In the genomic region with DNA sequence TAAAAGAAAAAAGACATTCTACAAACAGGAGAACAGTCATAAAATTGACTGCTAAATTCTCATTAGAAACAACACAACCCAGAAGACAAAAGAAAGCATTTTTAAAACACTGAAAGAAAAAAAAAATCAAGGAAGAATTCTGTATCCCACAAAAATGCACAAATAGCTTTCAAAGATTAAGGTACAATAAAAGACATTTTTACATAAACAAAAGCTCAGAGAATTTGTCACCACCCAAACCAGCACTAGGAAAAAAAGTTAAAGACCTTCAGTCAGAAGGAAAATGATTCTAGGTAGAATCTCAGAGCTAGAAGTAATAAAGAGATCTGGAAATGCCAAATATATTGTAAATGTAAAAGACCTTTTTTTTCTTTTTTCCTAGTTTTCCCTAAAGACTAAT, we compare ENCODE assay signal across 32 cellular contexts.
"Had no signal": no experiment of that assay in that cellular context is flagged by ENCODE, and none has a peak within 500 bp of the region (broad histone marks: within the 10 kb centered on the region; RNA-seq: fewer than 3 reads in every experiment).

No MANE protein-coding gene starts in this region.

- H3K27ac ChIP-seq: adrenal gland, ascending aorta, body of pancreas, brain microvascular endothelial cell, breast epithelium, cardiac muscle cell had no signal

- FAIRE-seq: astrocyte, bronchial epithelial cell had no signal

- DNase-seq: activated effector memory CD4-positive, alpha-beta T cell treated with anti-CD3 and anti-CD28 coated beads, Interleukin-2, amount 50 U/mL, for 16 hours; activated effector memory CD4-positive, alpha-beta T cell treated with Interleukin-2 at 50 U/mL for 16 hours; activated gamma-delta T cell; activated gamma-delta T cell treated with Interleukin-2 at 50 U/mL for 16 hours; activated naive CD4-positive, alpha-beta T cell; activated naive CD4-positive, alpha-beta T cell treated with anti-CD3 and anti-CD28 coated beads for 36 hours; activated naive CD4-positive, alpha-beta T cell treated with anti-CD3 and anti-CD28 coated beads, Interleukin-2, amount 10 ng/mL, durations not matched to agents 7 days and 5 days; activated naive CD4-positive, alpha-beta T cell treated with anti-CD3 and anti-CD28 coated beads, Interleukin-2, amount 50 U/mL, for 16 hours; activated naive CD4-positive, alpha-beta T cell treated with Interleukin-2 at 50 U/mL for 16 hours; activated naive CD8-positive, alpha-beta T cell treated with anti-CD3 and anti-CD28 coated beads for 36 hours; activated naive CD8-positive, alpha-beta T cell treated with anti-CD3 and anti-CD28 coated beads, Interleukin-2, amount 10 ng/mL, durations not matched to agents 7 days and 5 days; activated naive CD8-positive, alpha-beta T cell treated with anti-CD3 and anti-CD28 coated beads, Interleukin-2, amount 50 U/mL, for 24 hours; activated T-cell treated with anti-CD3 and anti-CD28 coated beads for 4 hours; activated T-cell treated with anti-CD3 and anti-CD28 coated beads, Interleukin-2, amount 50 U/mL, for 1 hour; activated T-cell treated with anti-CD3 and anti-CD28 coated beads, Interleukin-2, amount 50 U/mL, for 24 hours; activated T-cell treated with anti-CD3 and anti-CD28 coated beads, Interleukin-2, amount 50 U/mL, for 4 hours; activated T-cell treated with anti-CD3 and anti-CD28 coated beads, Interleukin-2, amount 50 U/mL, for 48 hours; activated T-cell treated with anti-CD3 and anti-CD28 coated beads, Interleukin-2, amount 50 U/mL, for 72 hours; adrenal gland; amygdala; anterior cingulate cortex; aorta; body of pancreas; brain microvascular endothelial cell; caudate nucleus; central memory CD4-positive, alpha-beta T cell; cerebellar nuclear complex had no signal

- H3K4me3 ChIP-seq: adrenal gland, ascending aorta, body of pancreas, breast epithelium, cardiac muscle cell had no signal

- H3K4me1 ChIP-seq: adrenal gland, ascending aorta, body of pancreas, breast epithelium had no signal

- H3K36me3 ChIP-seq: adrenal gland, ascending aorta, brain microvascular endothelial cell, breast epithelium, cardiac muscle cell had no signal

- H3K9me3 ChIP-seq: ascending aorta, body of pancreas, breast epithelium had no signal

- H3K27me3 ChIP-seq: adrenal gland, ascending aorta, body of pancreas, brain microvascular endothelial cell, breast epithelium, cardiac muscle cell had no signal
